Comparison of ENCODE assay signal across 11 cellular contexts in the genomic region with DNA sequence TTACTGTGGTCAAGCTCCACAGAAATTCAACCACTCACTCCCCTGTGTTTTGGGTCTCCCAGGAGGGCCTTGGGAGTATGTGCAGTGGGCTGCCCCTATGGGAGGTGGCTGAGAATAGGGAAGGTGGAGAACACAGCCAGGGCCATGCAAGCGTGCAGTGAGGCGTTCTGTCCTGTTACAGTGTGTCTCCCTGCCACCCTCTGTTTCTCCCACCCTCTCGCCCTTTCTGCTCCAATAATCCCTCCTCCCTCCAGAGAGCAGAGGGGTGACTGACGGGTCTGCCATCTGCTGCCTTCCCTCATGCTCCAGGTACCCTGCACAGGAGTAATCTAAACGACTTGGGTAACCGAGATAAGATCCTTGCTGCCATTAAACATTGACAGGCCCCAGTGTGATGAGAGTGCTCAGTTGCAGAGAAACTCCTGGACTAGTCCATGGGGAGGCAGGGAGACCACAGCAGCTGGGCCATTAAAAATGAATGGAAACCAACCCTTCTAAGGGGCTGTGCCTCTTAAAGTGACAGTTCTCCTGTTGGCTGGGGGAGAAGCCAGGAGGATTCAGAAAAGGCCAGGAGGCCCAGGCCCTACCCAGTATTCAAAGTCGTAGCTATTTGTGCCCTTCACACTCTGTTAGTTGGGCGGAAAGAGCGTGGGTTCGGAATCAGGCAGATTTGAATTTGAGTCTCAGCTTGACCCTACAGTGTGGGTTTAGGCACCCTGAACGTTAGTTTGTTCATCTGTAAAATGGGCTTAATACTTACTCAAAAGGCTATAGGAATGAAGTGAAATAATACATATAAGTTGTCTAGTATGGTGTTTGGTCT. TPM values are rescaled to one million over a fixed set of nuclear protein-coding genes. Genes with fewer than 3 reads are reported as not detected.
DNase-seq lines count a peak whose midpoint lies in the region; ATAC-seq and TF ChIP-seq lines count a peak whose summit lies in the region.
"Had no signal": no experiment of that assay in that cellular context is flagged by ENCODE, and none has a peak within 500 bp of the region (broad histone marks: within the 10 kb centered on the region; RNA-seq: fewer than 3 reads in every experiment).

No MANE protein-coding gene starts in this region.

- H3K9ac ChIP-seq in KMS-11, result no peak overlapping the region

- TF ChIP-seq POLR2A in GM18505 (IDR thresholded peaks at IDR 0.05; ENCODE audit: borderline replicate concordance, extremely low read depth, insufficient read depth, insufficient read length), result peak; percentile 25
- TF ChIP-seq POLR2A in esophagus muscularis mucosa (IDR thresholded peaks at IDR 0.05; ENCODE audit: low read depth), result no peak

- TF ChIP-seq CTCF in KMS-11 (conservative IDR thresholded peaks at IDR 0.05; ENCODE audit: low read depth, low read length) (no peak), esophagus muscularis mucosa (IDR thresholded peaks at IDR 0.05) (no peak)

- H3K9me3 ChIP-seq in esophagus muscularis mucosa, result no peaks in the 10 kb centered on the region
- H3K9me3 ChIP-seq: SJSA1 had no signal

- DNase-seq in esophagus muscularis mucosa (ENCODE audit: extremely low spot score), result no peak
- DNase-seq in retina, result peak; percentile 77
- no peak for DNase-seq in midbrain (lab: John Stamatoyannopoulos, UW)
- DNase-seq: activated gamma-delta T cell, KG1 had no signal

- no peaks in the 10 kb centered on the region for H3K79me2 ChIP-seq in KMS-11 (ENCODE audit: insufficient read depth, low read depth)

- no peaks in the 10 kb centered on the region for H4K20me1 ChIP-seq in KMS-11 (ENCODE audit: insufficient read depth)

- H3K4me3 ChIP-seq in KMS-11 (IDR thresholded peaks at IDR 0.05; ENCODE audit: insufficient read depth, low read depth, low read length) (no peak overlapping the region), esophagus muscularis mucosa (no peak overlapping the region)
- H3K4me3 ChIP-seq: SJSA1 had no signal

- H3K36me3 ChIP-seq in KMS-11 (ENCODE audit: insufficient read depth) (no peaks in the 10 kb centered on the region), esophagus muscularis mucosa (no peaks in the 10 kb centered on the region)
- H3K36me3 ChIP-seq: SJSA1 had no signal

- ATAC-seq in GM18505 (IDR thresholded peaks at IDR 0.05; ENCODE audit: unreplicated experiment), result no peak
- no peak for ATAC-seq in GM21360 (IDR thresholded peaks at IDR 0.05; ENCODE audit: unreplicated experiment)
- ATAC-seq in HG03039 (IDR thresholded peaks at IDR 0.05; ENCODE audit: unreplicated experiment), result no peak

- WGBS in esophagus muscularis mucosa, result 86% methylated on average over 11 of the region's 11 CpGs

- no peak overlapping the region; the same call in 1 of the 2 replicates for H2AFZ ChIP-seq in KMS-11 (ENCODE audit: low read depth)

- H3K4me1 ChIP-seq in KMS-11 (ENCODE audit: low read depth, poor library complexity, severe bottlenecking) (peaks cover 80% of the 10 kb centered on the region), esophagus muscularis mucosa (peaks cover 78 to 88% (median 80%) of the 10 kb centered on the region in 4 donors)

- intact Hi-C loops in esophagus muscularis mucosa (cut with DNase I), result no loop called here

- TF ChIP-seq EP300 in esophagus muscularis mucosa (IDR thresholded peaks at IDR 0.05), result no peak

- H3K27me3 ChIP-seq in KMS-11 (ENCODE audit: insufficient read depth, low read depth) (no peaks in the 10 kb centered on the region), esophagus muscularis mucosa (no peaks in the 10 kb centered on the region)
- H3K27me3 ChIP-seq: SJSA1 had no signal

- peak overlapping the region; percentile 6; the same call in 1 of the 2 replicates for H3K4me2 ChIP-seq in KMS-11

- H3K27ac ChIP-seq in KMS-11 (no peak overlapping the region), esophagus muscularis mucosa (replicated peaks in 1 of 4) (peak overlapping the region; percentile 42 to 98 (median 94))
- H3K27ac ChIP-seq: epithelial cell of prostate, SJSA1 had no signal

RNA-seq across cellular contexts. Expression of a gene that starts 22.4 kb away (rescaled TPM):
- 100 to 1,000 TPM in 3 of 4 donors, 10 to 100 TPM in 1; 67.7 to 656 (median 159) TPM for total RNA-seq in esophagus muscularis mucosa

RNA-seq across cellular contexts. Expression of a gene that starts 53.5 kb away (rescaled TPM):
- under 1 TPM in 3 of 4 donors, not detected in 1; 0.11 to 0.26 (median 0.17) TPM for total RNA-seq in esophagus muscularis mucosa
- total RNA-seq: SJSA1 had no signal
